19 cellular contexts compared by ENCODE assay signal in genomic region chr6:130888246-130888645, GRCh38.
DNase-seq lines count a peak whose midpoint lies in the region; ATAC-seq and TF ChIP-seq lines count a peak whose summit lies in the region.
"Had no signal": no experiment of that assay in that cellular context is flagged by ENCODE, and none has a peak within 500 bp of the region (broad histone marks: within the 10 kb centered on the region; RNA-seq: fewer than 3 reads in every experiment).

No MANE protein-coding gene starts in this region.

- no peaks in the 10 kb centered on the region for H3K4me1 ChIP-seq in left ventricle myocardium inferior

- DNase-seq in left ventricle myocardium inferior (no peak), left ventricle myocardium superior (no peak), pons (ENCODE audit: low spot score) (peak; percentile 81), T-helper 9 cell (no peak), NCI-H2107 treated with DMSO at 0.1 percent for 48 hours (lab: John Stamatoyannopoulos, UW; ENCODE audit: unreplicated experiment) (no peak), head of caudate nucleus (no peak)
- DNase-seq: AML-193, DMS79, KG1, NCI-H1105 treated with DMSO at 0.1 percent for 48 hours, NCI-H1694, NCI-H524, NCI-H82, OCI-M1 had no signal

- TF ChIP-seq CTCF in left ventricle myocardium inferior (IDR thresholded peaks at IDR 0.05; ENCODE audit: borderline replicate concordance): no peak

- H3K27ac ChIP-seq in left ventricle myocardium inferior (replicated peaks) (peak overlapping the region; percentile 15), layer of hippocampus (ENCODE audit: low read depth, low read length) (peak overlapping the region; percentile 83)
- H3K27ac ChIP-seq: 22Rv1, C4-2B had no signal

- H3K27me3 ChIP-seq in left ventricle myocardium inferior (ENCODE audit: low read depth) (no peaks in the 10 kb centered on the region), layer of hippocampus (ENCODE audit: control insufficient read depth, insufficient read depth, low read length) (no peaks in the 10 kb centered on the region)

- intact Hi-C loops in left ventricle myocardium inferior (cut with micrococcal nuclease): loop anchor here (5.0 to 10.0 kb wide), 2 partner anchors 229 to 647 kb away; no protein-coding TSS in a partner anchor
- intact Hi-C loops in left ventricle myocardium superior (cut with micrococcal nuclease): loop anchor here (5.0 to 10.0 kb wide), 2 partner anchors 229 to 647 kb away; no protein-coding TSS in a partner anchor
- intact Hi-C loops in head of caudate nucleus (cut with DNase I): loop anchor here (5.0 to 10.0 kb wide), 3 partner anchors 174 to 277 kb away; partner anchors contain the start of gene EPB41L2

- ATAC-seq in left ventricle myocardium superior (no peak), HG02571 (IDR thresholded peaks at IDR 0.05; ENCODE audit: unreplicated experiment) (no peak)
- ATAC-seq: HepG2 had no signal

- H3K36me3 ChIP-seq in left ventricle myocardium inferior: peaks cover 42% of the 10 kb centered on the region

- H3K9me3 ChIP-seq in left ventricle myocardium inferior (replicated peaks): no peaks in the 10 kb centered on the region

- H3K4me3 ChIP-seq in left ventricle myocardium inferior: no peak overlapping the region
